10 cellular contexts compared by ENCODE assay signal in the genomic region with DNA sequence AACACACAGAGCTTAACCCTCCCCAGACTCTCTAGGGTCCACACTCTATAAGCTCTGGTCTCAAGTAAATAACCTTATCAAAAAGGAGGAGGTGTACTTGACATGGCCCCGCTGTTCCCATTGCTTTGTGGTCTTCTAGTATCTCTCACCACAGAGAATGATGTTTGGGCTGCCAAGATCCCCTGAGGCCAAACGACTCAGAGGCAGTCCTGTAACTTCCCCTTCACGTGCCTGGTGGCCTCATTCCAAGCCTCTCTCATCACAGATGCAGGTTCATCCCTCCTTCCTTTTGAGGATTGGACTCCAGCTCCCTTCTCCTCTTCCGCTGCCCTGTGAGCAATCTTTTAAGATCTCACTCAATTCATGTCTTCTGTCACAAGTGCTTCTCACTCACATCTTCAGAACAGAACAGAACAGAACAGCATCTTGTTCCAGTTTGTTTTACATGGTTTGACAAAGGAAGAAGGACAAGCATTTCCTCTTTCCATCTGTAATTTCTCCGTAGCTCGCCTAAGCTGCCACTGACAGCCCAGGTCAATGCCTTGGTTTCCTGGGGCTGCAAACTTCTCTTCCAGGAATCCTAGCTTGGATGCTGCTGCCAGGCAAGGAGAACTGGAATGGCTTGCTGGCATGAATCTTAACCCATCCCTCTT.
DNase-seq lines count a peak whose midpoint lies in the region; ATAC-seq and TF ChIP-seq lines count a peak whose summit lies in the region.
"Had no signal": no experiment of that assay in that cellular context is flagged by ENCODE, and none has a peak within 500 bp of the region (broad histone marks: within the 10 kb centered on the region; RNA-seq: fewer than 3 reads in every experiment).

No MANE protein-coding gene starts in this region.

- in situ Hi-C loops in GM13976 (cut with MboI; ENCODE audit: low sequenced_read_pairs, unreplicated experiment): no loop called here

- H3K79me2 ChIP-seq in parathyroid adenoma: no peaks in the 10 kb centered on the region

- H3K27ac ChIP-seq in parathyroid adenoma: no peak overlapping the region
- H3K27ac ChIP-seq: WERI-Rb-1 had no signal

- peak overlapping the region; percentile 36 for H2AFZ ChIP-seq in parathyroid adenoma

- no peak overlapping the region for H3K4me3 ChIP-seq in parathyroid adenoma (ENCODE audit: low read depth, low read length)

- no peaks in the 10 kb centered on the region for H3K27me3 ChIP-seq in parathyroid adenoma (ENCODE audit: control insufficient read depth, insufficient read depth, low read length)

- peaks cover 52% of the 10 kb centered on the region for H3K4me1 ChIP-seq in parathyroid adenoma

- H3K9me3 ChIP-seq in parathyroid adenoma (ENCODE audit: control insufficient read depth, low read length): no peaks in the 10 kb centered on the region

- H3K27me3 Mint-ChIP-seq in activated naive CD8-positive, alpha-beta T cell treated with anti-CD3 and anti-CD28 coated beads, Interleukin-2, amount 50 U/mL, for 24 hours: no peaks in the 10 kb centered on the region

- DNase-seq in GDM1 (lab: John Stamatoyannopoulos, UW): peak; percentile 73
- peak; percentile 61 for DNase-seq in NCI-H226
- DNase-seq in activated naive CD8-positive, alpha-beta T cell treated with anti-CD3 and anti-CD28 coated beads, Interleukin-2, amount 50 U/mL, for 24 hours: no peak
- no peak for DNase-seq in NCI-H2081 treated with DMSO at 0.1 percent for 48 hours (lab: John Stamatoyannopoulos, UW)
- DNase-seq in GM13976 (ENCODE audit: low spot score): no peak
- DNase-seq: activated effector memory CD4-positive, alpha-beta T cell treated with anti-CD3 and anti-CD28 coated beads, Interleukin-2, amount 50 U/mL, for 16 hours; WERI-Rb-1 had no signal

- H3K9me3 Mint-ChIP-seq in activated naive CD8-positive, alpha-beta T cell treated with anti-CD3 and anti-CD28 coated beads, Interleukin-2, amount 50 U/mL, for 24 hours: no peaks in the 10 kb centered on the region
- H3K9me3 Mint-ChIP-seq: nephron had no signal

- H3K4me3 Mint-ChIP-seq in activated naive CD8-positive, alpha-beta T cell treated with anti-CD3 and anti-CD28 coated beads, Interleukin-2, amount 50 U/mL, for 24 hours: no peak overlapping the region
- H3K4me3 Mint-ChIP-seq: nephron had no signal

- no peak overlapping the region for H3K27ac Mint-ChIP-seq in activated naive CD8-positive, alpha-beta T cell treated with anti-CD3 and anti-CD28 coated beads, Interleukin-2, amount 50 U/mL, for 24 hours
- H3K27ac Mint-ChIP-seq: nephron had no signal

- peak; percentile 22 for ATAC-seq in activated naive CD8-positive, alpha-beta T cell treated with anti-CD3 and anti-CD28 coated beads, Interleukin-2, amount 50 U/mL, for 24 hours
- no peak for ATAC-seq in GM21390 (IDR thresholded peaks at IDR 0.05; ENCODE audit: unreplicated experiment)

- no peaks in the 10 kb centered on the region for H3K36me3 Mint-ChIP-seq in activated naive CD8-positive, alpha-beta T cell treated with anti-CD3 and anti-CD28 coated beads, Interleukin-2, amount 50 U/mL, for 24 hours (ENCODE audit: low read depth)

- no peak overlapping the region for H3K9ac ChIP-seq in parathyroid adenoma

- peaks cover 49% of the 10 kb centered on the region for H3K4me1 Mint-ChIP-seq in activated naive CD8-positive, alpha-beta T cell treated with anti-CD3 and anti-CD28 coated beads, Interleukin-2, amount 50 U/mL, for 24 hours

- no peaks in the 10 kb centered on the region for H3K36me3 ChIP-seq in parathyroid adenoma (ENCODE audit: control insufficient read depth, insufficient read depth, low read length)
- H3K36me3 ChIP-seq: WERI-Rb-1 had no signal

- H3K4me2 ChIP-seq in parathyroid adenoma (ENCODE audit: low read length): no peak overlapping the region

- TF ChIP-seq CTCF in parathyroid adenoma (IDR thresholded peaks at IDR 0.05) (no peak), GM13976 (IDR thresholded peaks at IDR 0.05; ENCODE audit: borderline replicate concordance, control extremely low read depth, extremely low read depth, insufficient read depth, missing control alignments) (no peak)

Comparison
In these comparisons a context has a peak if more than half of its experiments do, and no peak if none do; other contexts are left out.
1. DNase-seq: peak in GDM1 (single experiment) and NCI-H226 (single experiment); none in activated naive CD8-positive, alpha-beta T cell treated with anti-CD3 and anti-CD28 coated beads, Interleukin-2, amount 50 U/mL, for 24 hours (single experiment), NCI-H2081 treated with DMSO at 0.1 percent for 48 hours (single experiment) and GM13976 (single experiment).